Comparison of ENCODE assay signal across 23 cellular contexts in the genomic region with DNA sequence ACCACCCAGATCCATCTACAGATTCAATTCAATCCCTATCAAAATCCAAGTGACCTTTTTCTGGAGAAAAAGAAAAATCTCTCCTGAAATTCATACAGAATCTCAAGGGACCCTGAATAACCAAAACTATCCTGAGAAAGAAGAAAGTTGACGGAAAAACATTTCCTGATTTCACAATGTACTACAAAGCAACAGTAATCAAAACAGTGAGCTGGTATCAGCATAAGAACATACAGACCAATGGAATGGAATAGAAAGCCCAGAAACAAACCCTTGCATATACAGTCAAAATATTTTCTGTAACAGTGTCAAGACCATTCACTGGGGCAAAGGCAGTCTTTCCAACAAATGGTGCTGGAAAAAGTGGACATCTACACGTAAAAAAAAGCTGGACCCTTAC.
DNase-seq lines count a peak whose midpoint lies in the region; ATAC-seq and TF ChIP-seq lines count a peak whose summit lies in the region.
"Had no signal": no experiment of that assay in that cellular context is flagged by ENCODE, and none has a peak within 500 bp of the region (broad histone marks: within the 10 kb centered on the region; RNA-seq: fewer than 3 reads in every experiment).

No MANE protein-coding gene starts in this region.

- peaks cover 16% of the 10 kb centered on the region for H3K4me1 Mint-ChIP-seq in MCF 10A (ENCODE audit: insufficient read depth, unreplicated experiment)
- H3K4me1 Mint-ChIP-seq in chondrocyte (ENCODE audit: low read depth), result peaks cover 24% of the 10 kb centered on the region

- H3K4me3 Mint-ChIP-seq in MCF 10A (ENCODE audit: unreplicated experiment) (no peak overlapping the region), chondrocyte (ENCODE audit: unreplicated experiment) (no peak overlapping the region)
- H3K4me3 Mint-ChIP-seq: activated naive CD8-positive, alpha-beta T cell treated with anti-CD3 and anti-CD28 coated beads, Interleukin-2, amount 10 ng/mL, durations not matched to agents 7 days and 5 days; activated T-helper 1 cell treated with anti-CD3 and anti-CD28 coated beads, Interleukin-12 subunit alpha, Interleukin-12 subunit beta, Interleukin-2, Interleukin-4 antibody, amounts not matched to agents 30 ng/mL and 10 ng/mL and 1 ng/mL, durations not matched to agents 14 hours and 24 hours and 36 hours; endodermal cell; naive thymus-derived CD4-positive, alpha-beta T cell had no signal

- CTCF ChIA-PET in MCF 10A (lab: Yijun Ruan, JAX), result no interaction called here

- POLR2A ChIA-PET in MCF 10A (lab: Yijun Ruan, JAX), result interaction anchor here (1.1 to 1.8 kb wide), 5 partner anchors 10 to 107 kb away, joined by 3 to 5 read pairs (median 4); no protein-coding TSS in a partner anchor

- H3K9me3 ChIP-seq in breast epithelium (no peaks in the 10 kb centered on the region), tibial nerve (no peaks in the 10 kb centered on the region)

- TF ChIP-seq POLR2A in breast epithelium (IDR thresholded peaks at IDR 0.05) (no peak), tibial nerve (IDR thresholded peaks at IDR 0.05) (no peak)

- H3K27me3 Mint-ChIP-seq in MCF 10A (ENCODE audit: insufficient read depth, unreplicated experiment) (no peaks in the 10 kb centered on the region), chondrocyte (ENCODE audit: low read depth) (no peaks in the 10 kb centered on the region)
- H3K27me3 Mint-ChIP-seq: activated naive CD8-positive, alpha-beta T cell treated with anti-CD3 and anti-CD28 coated beads, Interleukin-2, amount 10 ng/mL, durations not matched to agents 7 days and 5 days; naive thymus-derived CD4-positive, alpha-beta T cell had no signal

- H3K27me3 ChIP-seq in breast epithelium, result no peaks in the 10 kb centered on the region
- no peaks in the 10 kb centered on the region for H3K27me3 ChIP-seq in tibial nerve

- H3K27ac Mint-ChIP-seq in MCF 10A (ENCODE audit: low read depth, unreplicated experiment) (peak overlapping the region; percentile 57), chondrocyte (ENCODE audit: unreplicated experiment) (peak overlapping the region; percentile 65)
- H3K27ac Mint-ChIP-seq: activated naive CD8-positive, alpha-beta T cell treated with anti-CD3 and anti-CD28 coated beads, Interleukin-2, amount 10 ng/mL, durations not matched to agents 7 days and 5 days; activated T-helper 1 cell treated with anti-CD3 and anti-CD28 coated beads, Interleukin-12 subunit alpha, Interleukin-12 subunit beta, Interleukin-2, Interleukin-4 antibody, amounts not matched to agents 30 ng/mL and 10 ng/mL and 1 ng/mL, durations not matched to agents 14 hours and 24 hours and 36 hours; endodermal cell; naive thymus-derived CD4-positive, alpha-beta T cell had no signal

- H3K9me3 Mint-ChIP-seq in MCF 10A (ENCODE audit: unreplicated experiment) (no peaks in the 10 kb centered on the region), chondrocyte (ENCODE audit: low read depth) (no peaks in the 10 kb centered on the region)
- H3K9me3 Mint-ChIP-seq: activated naive CD8-positive, alpha-beta T cell treated with anti-CD3 and anti-CD28 coated beads, Interleukin-2, amount 10 ng/mL, durations not matched to agents 7 days and 5 days; activated T-helper 1 cell treated with anti-CD3 and anti-CD28 coated beads, Interleukin-12 subunit alpha, Interleukin-12 subunit beta, Interleukin-2, Interleukin-4 antibody, amounts not matched to agents 30 ng/mL and 10 ng/mL and 1 ng/mL, durations not matched to agents 14 hours and 24 hours and 36 hours; endodermal cell; naive thymus-derived CD4-positive, alpha-beta T cell had no signal

- H3K4me1 ChIP-seq in breast epithelium (no peaks in the 10 kb centered on the region), tibial nerve (peaks cover 0 to 36% (median 13%) of the 10 kb centered on the region in 4 donors)

- no peaks in the 10 kb centered on the region for H3K36me3 ChIP-seq in breast epithelium
- peaks cover 0 to 9% (median 0%) of the 10 kb centered on the region in 3 donors for H3K36me3 ChIP-seq in tibial nerve

- no TSS peak for BruUV-seq in MCF 10A (replicated peaks; lab: Mats Ljungman, UMichigan)

- TF ChIP-seq CTCF in MCF 10A (IDR thresholded peaks at IDR 0.05; ENCODE audit: unreplicated experiment), result no peak
- TF ChIP-seq CTCF in breast epithelium (IDR thresholded peaks at IDR 0.05), result no peak
- TF ChIP-seq CTCF in chondrocyte (IDR thresholded peaks at IDR 0.05), result no peak
- TF ChIP-seq CTCF in tibial nerve (IDR thresholded peaks at IDR 0.05), result no peak

- H3K36me3 Mint-ChIP-seq in MCF 10A (ENCODE audit: insufficient read depth, unreplicated experiment) (peaks cover 6% of the 10 kb centered on the region), chondrocyte (ENCODE audit: low read depth) (peaks cover 2% of the 10 kb centered on the region)

- no peak overlapping the region for H3K4me3 ChIP-seq in breast epithelium
- no peak overlapping the region for H3K4me3 ChIP-seq in tibial nerve
- H3K4me3 ChIP-seq: lung had no signal

- H3K27ac ChIP-seq in breast epithelium, result peak overlapping the region in 1 of 2 donors; percentile 26
- H3K27ac ChIP-seq in tibial nerve, result peak overlapping the region in 2 of 4 donors; percentile 54 to 61
- H3K27ac ChIP-seq: 22Rv1, C4-2B had no signal

- peak in 1 of 2 donors; percentile 47 for TF ChIP-seq EP300 in tibial nerve (IDR thresholded peaks at IDR 0.05)

- DNase-seq in MCF 10A (ENCODE audit: unreplicated experiment), result peak; percentile 33
- DNase-seq in breast epithelium (ENCODE audit: low spot score in 2 of 2), result no peak
- DNase-seq in chondrocyte (ENCODE audit: low spot score), result no peak
- no peak for DNase-seq in left ventricle myocardium superior
- DNase-seq in stromal cell of bone marrow (ENCODE audit: low read depth), result peak; percentile 77
- no peak for DNase-seq in tibial nerve (ENCODE audit: low spot score in 2 of 2)
- DNase-seq: activated CD8-positive, alpha-beta memory T cell treated with anti-CD3 and anti-CD28 coated beads for 24 hours; activated naive CD8-positive, alpha-beta T cell treated with anti-CD3 and anti-CD28 coated beads, Interleukin-2, amount 10 ng/mL, durations not matched to agents 7 days and 5 days; central memory CD4-positive, alpha-beta T cell; DMS53; endodermal cell; naive thymus-derived CD4-positive, alpha-beta T cell; NCI-H1694 treated with DMSO at 0.1 percent for 48 hours; NCI-H446 treated with DMSO at 0.1 percent for 48 hours; SHP77 treated with DMSO at 0.1 percent for 48 hours; stimulated activated naive CD4-positive, alpha-beta T cell treated with Interleukin-2 at 50 U/mL for 16 hours; T-helper 2 cell had no signal

- WGBS in tibial nerve, 2 donors, result 61 to 68% methylated on average over 2 of the region's 2 CpGs

- intact Hi-C loops in MCF 10A (cut with micrococcal nuclease), result no loop called here
- intact Hi-C loops in breast epithelium (cut with DNase I; ENCODE audit: low total_unique reads), result no loop called here
- intact Hi-C loops in left ventricle myocardium superior (cut with micrococcal nuclease), result no loop called here

- peak; percentile 65 for ATAC-seq in left ventricle myocardium superior
- ATAC-seq in HG02938 (IDR thresholded peaks at IDR 0.05; ENCODE audit: unreplicated experiment), result no peak
- no peak for ATAC-seq in HG02973 (IDR thresholded peaks at IDR 0.05; ENCODE audit: unreplicated experiment)
- ATAC-seq: naive thymus-derived CD4-positive, alpha-beta T cell had no signal

Comparison
In these comparisons a context has a peak if more than half of its experiments do, and no peak if none do; other contexts are left out.
1. DNase-seq: peak in MCF 10A (single experiment) and stromal cell of bone marrow (single experiment); none in breast epithelium (0 of 2), chondrocyte (single experiment), left ventricle myocardium superior (single experiment) and tibial nerve (0 of 2).